Comparison of ENCODE assay signal across 1 cellular context in genomic region chr15:63244976-63245645, GRCh38.
TF ChIP-seq lines count a peak whose summit lies in the region.

No MANE protein-coding gene starts in this region.

TF ChIP-seq in IMR-90, 13 proteins besides CTCF, POLR2A, EP300 and RAD21:
- no peak for TF ChIP-seq FOS (IDR thresholded peaks at IDR 0.05; ENCODE audit: low read depth, low read length)
- no peak for TF ChIP-seq MXI1 (IDR thresholded peaks at IDR 0.05; ENCODE audit: borderline replicate concordance, low read depth, low read length)
- no peak for TF ChIP-seq MAFK (IDR thresholded peaks at IDR 0.05; ENCODE audit: low read depth, low read length)
- no peak for TF ChIP-seq RFX5 (IDR thresholded peaks at IDR 0.05; ENCODE audit: low read depth, low read length)
- no peak for TF ChIP-seq NFE2L2 (IDR thresholded peaks at IDR 0.05; ENCODE audit: low read depth, low read length)
- TF ChIP-seq ELK1 (IDR thresholded peaks at IDR 0.05; ENCODE audit: borderline replicate concordance, low read depth, low read length) = no peak
- no peak for TF ChIP-seq CEBPB (IDR thresholded peaks at IDR 0.05; ENCODE audit: low read depth, low read length)
TF ChIP-seq in IMR-90: peak in this region for 0.
